8 cellular contexts compared by ENCODE assay signal in the genomic region with DNA sequence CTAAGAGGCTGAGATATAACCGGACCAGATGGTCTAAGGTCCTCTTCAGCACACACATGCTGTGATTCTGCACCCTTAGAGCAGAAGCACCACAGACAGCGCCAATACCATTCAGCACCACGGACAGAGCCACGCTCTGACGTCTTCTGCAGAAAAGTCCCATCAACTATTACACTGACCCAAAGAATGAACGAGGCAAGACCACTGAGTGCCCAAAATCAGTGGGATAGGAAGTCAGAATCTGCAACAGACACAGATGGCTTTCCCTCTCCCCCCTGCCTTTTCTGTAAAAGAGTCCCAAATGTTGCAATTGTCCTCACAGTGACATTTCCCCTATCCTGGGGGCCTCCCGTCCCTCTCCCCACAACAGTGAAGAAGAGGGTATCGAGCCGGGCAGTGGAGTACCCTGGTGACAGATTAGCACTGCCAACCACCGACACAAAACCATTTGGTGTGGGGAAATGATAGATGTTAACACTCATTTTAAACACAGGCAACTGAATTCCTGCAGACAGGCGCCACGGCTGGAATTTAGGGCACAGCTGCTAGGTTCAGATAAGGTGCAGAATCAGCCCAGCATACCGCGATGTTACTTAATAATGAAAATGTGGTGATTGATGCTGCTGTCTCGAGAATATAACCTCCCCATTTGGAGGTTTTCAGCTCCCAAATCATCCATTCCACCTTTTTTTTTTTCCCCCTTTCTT.
A peak's percentile ranks its signal among the peaks of the same experiment; 100 is the strongest.
DNase-seq lines count a peak whose midpoint lies in the region; ATAC-seq, FAIRE-seq and TF ChIP-seq lines count a peak whose summit lies in the region.

No MANE protein-coding gene starts in this region.

- TF ChIP-seq CTCF in GM13977 (IDR thresholded peaks at IDR 0.05; ENCODE audit: extremely low read depth, insufficient read depth, missing control alignments) (no peak), adrenal gland (IDR thresholded peaks at IDR 0.05) (no peak)

- TF ChIP-seq POLR2A in adrenal gland (IDR thresholded peaks at IDR 0.05): no peak

- no peaks in the 10 kb centered on the region for H3K9me3 Mint-ChIP-seq in activated T-helper 17 cell treated with anti-CD3 and anti-CD28 coated beads, Interleukin-2, amount 50 U/mL, for 72 hours

- no peak overlapping the region for H3K27ac ChIP-seq in adrenal gland

- 33 to 39% (median 34%) methylated on average over 15 of the region's 15 CpGs for WGBS in adrenal gland, 4 donors

- peak; percentile 23 for FAIRE-seq in urothelium cell line (lab: Jason Lieb, UNC)

- H3K4me3 Mint-ChIP-seq in activated T-helper 17 cell treated with anti-CD3 and anti-CD28 coated beads, Interleukin-2, amount 50 U/mL, for 72 hours: no peak overlapping the region

- no peak overlapping the region for H3K4me3 ChIP-seq in adrenal gland

- no peak overlapping the region for H3K27ac Mint-ChIP-seq in activated T-helper 17 cell treated with anti-CD3 and anti-CD28 coated beads, Interleukin-2, amount 50 U/mL, for 72 hours

- H3K36me3 ChIP-seq in adrenal gland (replicated peaks in 1 of 2): no peaks in the 10 kb centered on the region

- peaks cover 0 to 5% of the 10 kb centered on the region in 2 donors for H3K4me1 ChIP-seq in adrenal gland (replicated peaks in 1 of 2)

- peak; percentile 47 for DNase-seq in GM13977 (ENCODE audit: low spot score)
- peak; percentile 52 for DNase-seq in NCI-H1694 treated with DMSO at 0.1 percent for 48 hours (lab: John Stamatoyannopoulos, UW)
- peak; percentile 36 to 64 (median 50) for DNase-seq in adrenal gland
- peak; percentile 2 for DNase-seq in kidney glomerular epithelial cell (lab: John Stamatoyannopoulos, UW)
- peak; percentile 73 for DNase-seq in urothelium cell line (ENCODE audit: low spot score)
- no peak for DNase-seq in NCI-H1436 (lab: John Stamatoyannopoulos, UW)
- DNase-seq in SHP77 treated with DMSO at 0.1 percent for 48 hours (lab: John Stamatoyannopoulos, UW): no peak

- ATAC-seq in activated T-helper 17 cell treated with anti-CD3 and anti-CD28 coated beads, Interleukin-2, amount 50 U/mL, for 72 hours (replicated peaks): no peak

- H3K4me1 Mint-ChIP-seq in activated T-helper 17 cell treated with anti-CD3 and anti-CD28 coated beads, Interleukin-2, amount 50 U/mL, for 72 hours: no peaks in the 10 kb centered on the region

- H3K36me3 Mint-ChIP-seq in activated T-helper 17 cell treated with anti-CD3 and anti-CD28 coated beads, Interleukin-2, amount 50 U/mL, for 72 hours (ENCODE audit: low read depth): no peaks in the 10 kb centered on the region

- intact Hi-C loops in adrenal gland (cut with DNase I): no loop called here

- H3K27me3 Mint-ChIP-seq in activated T-helper 17 cell treated with anti-CD3 and anti-CD28 coated beads, Interleukin-2, amount 50 U/mL, for 72 hours: peaks cover 53% of the 10 kb centered on the region

- no peaks in the 10 kb centered on the region for H3K27me3 ChIP-seq in adrenal gland

- H3K9me3 ChIP-seq in adrenal gland (replicated peaks in 1 of 3): no peaks in the 10 kb centered on the region

- in situ Hi-C loops in GM13977 (cut with MboI; ENCODE audit: low pct_unique_long_range_greater_than_20kb, low sequenced_read_pairs, unreplicated experiment): no loop called here

Comparison
In these comparisons a context has a peak if more than half of its experiments do, and no peak if none do; other contexts are left out.
1. DNase-seq: peak in GM13977 (single experiment), NCI-H1694 treated with DMSO at 0.1 percent for 48 hours (single experiment), adrenal gland (7 of 7), kidney glomerular epithelial cell (single experiment) and urothelium cell line (single experiment); none in NCI-H1436 (single experiment) and SHP77 treated with DMSO at 0.1 percent for 48 hours (single experiment).